8 cellular contexts compared by ENCODE assay signal in the genomic region with DNA sequence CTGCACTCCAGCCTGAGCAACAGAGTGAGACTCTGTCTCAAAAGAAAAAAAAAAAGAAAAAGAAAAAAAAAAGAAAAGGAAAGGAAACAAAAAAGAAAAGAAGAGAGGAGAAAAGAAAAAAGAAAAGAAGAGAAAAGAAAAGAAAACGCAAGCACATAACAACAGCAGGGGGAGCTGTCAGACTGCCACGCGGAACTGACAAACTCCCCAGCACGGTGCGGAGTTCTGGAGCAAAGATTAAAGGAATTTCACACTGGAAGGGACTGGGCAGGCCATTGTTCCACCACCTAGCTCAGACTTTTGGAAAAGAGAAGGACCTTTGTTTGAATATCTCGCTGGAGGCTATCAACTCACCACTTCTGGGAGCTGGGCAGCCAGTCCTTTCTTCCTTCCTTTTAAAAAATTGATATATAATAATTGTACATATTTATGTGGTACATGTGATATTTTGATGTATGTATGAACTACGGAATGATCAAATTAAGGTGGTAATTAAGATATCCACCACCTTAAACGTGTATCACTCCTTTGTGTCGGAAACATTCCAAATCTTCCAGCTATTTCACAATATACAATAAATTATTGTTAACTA. TPM values are rescaled to one million over a fixed set of nuclear protein-coding genes. Genes with fewer than 3 reads are reported as not detected.
A peak's percentile ranks its signal among the peaks of the same experiment; 100 is the strongest.
DNase-seq lines count a peak whose midpoint lies in the region; ATAC-seq and TF ChIP-seq lines count a peak whose summit lies in the region.

No MANE protein-coding gene starts in this region.

- H3F3A ChIP-seq in neural cell (ENCODE audit: insufficient read depth, low read length, poor library complexity, severe bottlenecking) = no peaks in the 10 kb centered on the region

- 21 to 27% (median 25%) methylated on average over 9 of the region's 9 CpGs for WGBS in heart left ventricle, 4 donors

- H3K4me1 ChIP-seq in heart left ventricle = peaks cover 0 to 5% (median 0%) of the 10 kb centered on the region in 12 donors
- no peaks in the 10 kb centered on the region for H3K4me1 ChIP-seq in right atrium auricular region

- intact Hi-C loops in heart left ventricle (cut with DNase I) = loop anchor here in 1 of 10 donors (10.0 kb wide), 1 partner anchor 119 kb away; no protein-coding TSS in a partner anchor

- H3K79me2 ChIP-seq in neural cell (replicated peaks; ENCODE audit: insufficient read depth, low read length) = no peaks in the 10 kb centered on the region

- H3K9me3 ChIP-seq in heart left ventricle = no peaks in the 10 kb centered on the region
- no peaks in the 10 kb centered on the region for H3K9me3 ChIP-seq in right atrium auricular region
- H3K9me3 ChIP-seq in neural cell (ENCODE audit: low read length) = no peaks in the 10 kb centered on the region

- peak; percentile 73 for TF ChIP-seq RAD21 in neural cell (conservative IDR thresholded peaks at IDR 0.05)

- ATAC-seq in heart left ventricle (no peak), GM21786 (IDR thresholded peaks at IDR 0.05; ENCODE audit: unreplicated experiment) (no peak), GM19324 (IDR thresholded peaks at IDR 0.05; ENCODE audit: low FRiP score, unreplicated experiment) (no peak)

- H2AFZ ChIP-seq in neural cell (ENCODE audit: low read depth, low read length) = no peak overlapping the region

- H4K20me1 ChIP-seq in neural cell (ENCODE audit: insufficient read depth) = no peaks in the 10 kb centered on the region

- no peaks in the 10 kb centered on the region for H3K9me2 ChIP-seq in neural cell (ENCODE audit: insufficient read depth, low read length)

- no peaks in the 10 kb centered on the region for H3K27me3 ChIP-seq in heart left ventricle
- H3K27me3 ChIP-seq in right atrium auricular region = no peaks in the 10 kb centered on the region
- no peaks in the 10 kb centered on the region for H3K27me3 ChIP-seq in neural cell (ENCODE audit: insufficient read depth, low read depth, low read length)

- H3K36me3 ChIP-seq in heart left ventricle = no peaks in the 10 kb centered on the region
- no peaks in the 10 kb centered on the region for H3K36me3 ChIP-seq in right atrium auricular region
- no peaks in the 10 kb centered on the region for H3K36me3 ChIP-seq in neural cell (ENCODE audit: insufficient read depth, low read length)

- no peak overlapping the region for H3K27ac ChIP-seq in heart left ventricle
- no peak overlapping the region for H3K27ac ChIP-seq in right atrium auricular region
- H3K27ac ChIP-seq in neural cell (ENCODE audit: low read length) = no peak overlapping the region

- H3K4me2 ChIP-seq in neural cell (ENCODE audit: low read length) = no peak overlapping the region

- TF ChIP-seq POLR2A in heart left ventricle (IDR thresholded peaks at IDR 0.05) = no peak

- H3K4me3 ChIP-seq in heart left ventricle (no peak overlapping the region), right atrium auricular region (no peak overlapping the region), neural cell (ENCODE audit: low read length) (no peak overlapping the region)

- DNase-seq in heart left ventricle (no peak), right atrium auricular region (ENCODE audit: low spot score) (no peak), NCI-H82 treated with DMSO at 0.1 percent for 48 hours (lab: John Stamatoyannopoulos, UW; ENCODE audit: unreplicated experiment) (peak; percentile 47), ecto neural progenitor cell (ENCODE audit: low spot score) (peak; percentile 72), NCI-H526 treated with DMSO at 0.1 percent for 48 hours (lab: John Stamatoyannopoulos, UW) (no peak)

- H3K9ac ChIP-seq in neural cell (ENCODE audit: low read length) = no peak overlapping the region

- TF ChIP-seq CTCF in heart left ventricle (IDR thresholded peaks at IDR 0.05) (peak; percentile 10 to 65 (median 39)), right atrium auricular region (IDR thresholded peaks at IDR 0.05) (peak in 1 of 2 donors; percentile 61), neural cell (IDR thresholded peaks at IDR 0.05; ENCODE audit: poor library complexity, severe bottlenecking) (peak; percentile 65)

- TF ChIP-seq EP300 in neural cell (conservative IDR thresholded peaks at IDR 0.05; ENCODE audit: poor library complexity, severe bottlenecking) = no peak

TF ChIP-seq in neural cell, 6 proteins besides CTCF, POLR2A, EP300 and RAD21:
- TF ChIP-seq EZH2 (IDR thresholded peaks at IDR 0.05; ENCODE audit: borderline replicate concordance, insufficient read depth, low read length, poor library complexity, severe bottlenecking) (no peak), SMC3 (conservative IDR thresholded peaks at IDR 0.05; ENCODE audit: poor library complexity) (peak; percentile 73)

RNA-seq across cellular contexts. Expression of a gene that starts 40.5 kb away (rescaled TPM):
- total RNA-seq in heart left ventricle = not detected
- not detected for polyA plus RNA-seq in heart left ventricle
- not detected for total RNA-seq in right atrium auricular region
- polyA plus RNA-seq in neural cell = not detected in 2 replicates
- not detected in 2 replicates for polyA minus RNA-seq in neural cell

Comparison
In these comparisons a context has a peak if more than half of its experiments do, and no peak if none do; other contexts are left out.
1. DNase-seq: peak in NCI-H82 treated with DMSO at 0.1 percent for 48 hours (single experiment) and ecto neural progenitor cell (single experiment); none in heart left ventricle (0 of 5), right atrium auricular region (single experiment) and NCI-H526 treated with DMSO at 0.1 percent for 48 hours (single experiment).